In genomic region chr11:19116315-19116970, GRCh38 we compare ENCODE assay signal across 9 cellular contexts. TPM values are rescaled to one million over a fixed set of nuclear protein-coding genes. Genes with fewer than 3 reads are reported as not detected.
DNase-seq lines count a peak whose midpoint lies in the region; ATAC-seq, FAIRE-seq and TF ChIP-seq lines count a peak whose summit lies in the region.
"Had no signal": no experiment of that assay in that cellular context is flagged by ENCODE, and none has a peak within 500 bp of the region (broad histone marks: within the 10 kb centered on the region; RNA-seq: fewer than 3 reads in every experiment).

No MANE protein-coding gene starts in this region.

- peak overlapping the region; percentile 80 for H3K27ac Mint-ChIP-seq in CD4-positive, alpha-beta T cell
- peak overlapping the region; percentile 78 for H3K27ac Mint-ChIP-seq in dendritic cell treated with granulocyte-macrophage colony-stimulating factor and Interleukin-4, amounts not matched to agents 40 ng/mL and 50 ng/mL, for 4 days
- H3K27ac Mint-ChIP-seq in nephron progenitor cell, result no peak overlapping the region

- H3K4me1 ChIP-seq in Karpas-422 (ENCODE audit: low read length), result peaks cover 56% of the 10 kb centered on the region

- no peaks in the 10 kb centered on the region for H3K9me3 ChIP-seq in CD4-positive, alpha-beta T cell (ENCODE audit: control insufficient read depth, low read length)
- H3K9me3 ChIP-seq in Karpas-422 (ENCODE audit: low read length), result no peaks in the 10 kb centered on the region

- intact Hi-C loops in CD4-positive, alpha-beta T cell (cut with DNase I, micrococcal nuclease), result loop anchor here in 1 of 2 experiments (5.0 to 10.0 kb wide), 4 partner anchors 419 to 1268 kb away; partner anchors contain the start of genes PRMT3, SERGEF, TMEM86A and TSG101
- intact Hi-C loops in dendritic cell treated with granulocyte-macrophage colony-stimulating factor and Interleukin-4, amounts not matched to agents 40 ng/mL and 50 ng/mL, for 4 days (cut with micrococcal nuclease), result loop anchor here (2.0 kb wide), 2 partner anchors 40 to 124 kb away; partner anchors contain the start of gene E2F8

- H4K20me1 ChIP-seq in Karpas-422 (ENCODE audit: insufficient read depth, low read depth, low read length), result no peaks in the 10 kb centered on the region

- H2AFZ ChIP-seq in Karpas-422 (ENCODE audit: low read length), result peak overlapping the region; percentile 73

- H3K9me3 Mint-ChIP-seq in CD4-positive, alpha-beta T cell, result no peaks in the 10 kb centered on the region
- no peaks in the 10 kb centered on the region for H3K9me3 Mint-ChIP-seq in dendritic cell treated with granulocyte-macrophage colony-stimulating factor and Interleukin-4, amounts not matched to agents 40 ng/mL and 50 ng/mL, for 4 days
- no peaks in the 10 kb centered on the region for H3K9me3 Mint-ChIP-seq in nephron progenitor cell
- H3K9me3 Mint-ChIP-seq: activated naive CD4-positive, alpha-beta T cell treated with anti-CD3 and anti-CD28 coated beads, Interleukin-2, amount 50 U/mL, for 72 hours had no signal

- TF ChIP-seq CTCF in CD4-positive, alpha-beta T cell (IDR thresholded peaks at IDR 0.05), result no peak
- TF ChIP-seq CTCF in nephron progenitor cell (IDR thresholded peaks at IDR 0.05) (no peak), D721Med (IDR thresholded peaks at IDR 0.05; ENCODE audit: insufficient read depth, missing control alignments) (no peak)

- POLR2A ChIA-PET in CD4-positive, alpha-beta T cell (lab: Charles Lee), result interaction anchor here (0.6 to 1.5 kb wide), 2 partner anchors 10 to 1103 kb away, joined by 3 read pairs; partner anchors contain the start of gene SERGEF

- H3K27me3 ChIP-seq in CD4-positive, alpha-beta T cell (ENCODE audit: control insufficient read depth, insufficient read depth, low read length), result no peaks in the 10 kb centered on the region
- H3K27me3 ChIP-seq in Karpas-422 (ENCODE audit: low read length), result no peaks in the 10 kb centered on the region

- H3K36me3 ChIP-seq in Karpas-422 (ENCODE audit: insufficient read depth, low read length), result peaks cover 13% of the 10 kb centered on the region

- H3K4me3 ChIP-seq in Karpas-422 (ENCODE audit: low read length), result peak overlapping the region; percentile 89

- H3K9me2 ChIP-seq in Karpas-422 (replicated peaks; ENCODE audit: insufficient read depth, low read length), result no peaks in the 10 kb centered on the region

- H3K79me2 ChIP-seq in Karpas-422 (ENCODE audit: low read length), result peaks cover 44% of the 10 kb centered on the region

- H3K4me2 ChIP-seq in Karpas-422 (ENCODE audit: low read depth, low read length, poor library complexity, severe bottlenecking), result peak overlapping the region; percentile 96

- CTCF ChIA-PET in CD4-positive, alpha-beta T cell (lab: Charles Lee), result interaction anchor here (0.5 to 1.2 kb wide), 2 partner anchors 45 to 141 kb away, joined by 3 read pairs; no protein-coding TSS in a partner anchor

- peak overlapping the region; percentile 92 for H3K4me3 Mint-ChIP-seq in CD4-positive, alpha-beta T cell
- H3K4me3 Mint-ChIP-seq in dendritic cell treated with granulocyte-macrophage colony-stimulating factor and Interleukin-4, amounts not matched to agents 40 ng/mL and 50 ng/mL, for 4 days, result peak overlapping the region; percentile 85
- H3K4me3 Mint-ChIP-seq in nephron progenitor cell, result peak overlapping the region; percentile 90

- ATAC-seq in CD4-positive, alpha-beta T cell (ENCODE audit: poor library complexity), result no peak
- no peak for ATAC-seq in HG03442 (IDR thresholded peaks at IDR 0.05; ENCODE audit: unreplicated experiment)

- H3K4me1 Mint-ChIP-seq in CD4-positive, alpha-beta T cell (ENCODE audit: low read depth), result peaks cover 51% of the 10 kb centered on the region
- H3K4me1 Mint-ChIP-seq in dendritic cell treated with granulocyte-macrophage colony-stimulating factor and Interleukin-4, amounts not matched to agents 40 ng/mL and 50 ng/mL, for 4 days (ENCODE audit: low read depth), result peaks cover 35% of the 10 kb centered on the region
- H3K4me1 Mint-ChIP-seq in nephron progenitor cell, result peaks cover 26% of the 10 kb centered on the region

- H3K9ac ChIP-seq in Karpas-422 (ENCODE audit: low read length), result peak overlapping the region; percentile 93

- FAIRE-seq in D721Med (lab: Jason Lieb, UNC), result no peak

- peaks cover 17% of the 10 kb centered on the region for H3K36me3 Mint-ChIP-seq in CD4-positive, alpha-beta T cell (ENCODE audit: low read depth)
- peaks cover 23% of the 10 kb centered on the region for H3K36me3 Mint-ChIP-seq in dendritic cell treated with granulocyte-macrophage colony-stimulating factor and Interleukin-4, amounts not matched to agents 40 ng/mL and 50 ng/mL, for 4 days (ENCODE audit: low read depth)
- peaks cover 10% of the 10 kb centered on the region for H3K36me3 Mint-ChIP-seq in nephron progenitor cell (ENCODE audit: low read depth)

- H3K27ac ChIP-seq in CD4-positive, alpha-beta T cell (ENCODE audit: low read depth, low read length), result no peak overlapping the region
- no peak overlapping the region for H3K27ac ChIP-seq in Karpas-422 (ENCODE audit: low read length)

- peaks cover 7% of the 10 kb centered on the region for H3K27me3 Mint-ChIP-seq in CD4-positive, alpha-beta T cell
- no peaks in the 10 kb centered on the region for H3K27me3 Mint-ChIP-seq in dendritic cell treated with granulocyte-macrophage colony-stimulating factor and Interleukin-4, amounts not matched to agents 40 ng/mL and 50 ng/mL, for 4 days
- peaks cover 13% of the 10 kb centered on the region for H3K27me3 Mint-ChIP-seq in nephron progenitor cell (ENCODE audit: low read depth, poor library complexity)

- peak in 1 of 10 experiments; percentile 2 for DNase-seq in CD4-positive, alpha-beta T cell
- peak; percentile 51 for DNase-seq in Karpas-422
- no peak for DNase-seq in nephron progenitor cell
- DNase-seq in D721Med (ENCODE audit: insufficient read length, low spot score), result no peak
- no peak for DNase-seq in SKM-1 treated with dmso at 0.1 percent for 144 hours (lab: John Stamatoyannopoulos, UW; ENCODE audit: unreplicated experiment)
- DNase-seq in D341Med (ENCODE audit: low spot score), result no peak

RNA-seq across cellular contexts. Expression of gene ZDHHC13, which starts 0.5 kb away (rescaled TPM):
- total RNA-seq in CD4-positive, alpha-beta T cell, result 1 to 10 TPM; 3.6 to 6.6 TPM
- 27.5 and 64.7 TPM in 2 replicates for total RNA-seq in Karpas-422 (2014; rRNA removed; shearing (Covaris generic); ENCODE audit: low replicate concordance)

RNA-seq across cellular contexts. Expression of gene MRGPRX2, which starts 55.9 kb away (rescaled TPM):
- not detected for total RNA-seq in CD4-positive, alpha-beta T cell
- total RNA-seq in Karpas-422 (2014; rRNA removed; shearing (Covaris generic); ENCODE audit: low replicate concordance), result not detected in 2 replicates
